In the genomic region with DNA sequence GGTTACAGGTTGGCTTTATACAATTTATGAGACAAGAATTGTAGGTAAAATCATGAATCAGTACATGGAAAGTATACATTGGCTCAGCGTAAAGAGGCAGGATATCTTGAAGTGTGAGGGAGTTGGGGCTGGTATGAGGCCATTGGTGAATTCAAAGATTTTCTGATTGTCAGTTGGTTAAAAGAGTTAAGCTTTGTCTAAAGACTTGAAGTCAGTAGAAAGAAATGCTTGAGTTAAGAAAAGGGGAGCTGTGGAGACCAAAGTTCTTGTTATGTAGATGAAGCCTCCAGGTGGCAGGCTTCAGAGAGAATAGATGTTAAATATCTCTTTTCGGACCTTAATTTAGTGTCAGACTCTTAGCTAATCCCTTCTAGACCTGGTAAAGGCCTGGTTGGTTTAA, we compare ENCODE assay signal across 31 cellular contexts.
"Had no signal": no experiment of that assay in that cellular context is flagged by ENCODE, and none has a peak within 500 bp of the region (broad histone marks: within the 10 kb centered on the region; RNA-seq: fewer than 3 reads in every experiment).

No MANE protein-coding gene starts in this region.

- H2AFZ ChIP-seq: hepatocyte had no signal

- H3K4me1 Mint-ChIP-seq: activated naive CD4-positive, alpha-beta T cell treated with anti-CD3 and anti-CD28 coated beads, Interleukin-2, amount 10 ng/mL, durations not matched to agents 7 days and 5 days; activated naive CD8-positive, alpha-beta T cell treated with anti-CD3 and anti-CD28 coated beads, Interleukin-2, amount 10 ng/mL, durations not matched to agents 7 days and 5 days; stimulated activated effector memory CD8-positive, alpha-beta T cell treated with anti-CD3 and anti-CD28 coated beads, Interleukin-12 subunit alpha, Interleukin-12 subunit beta, amount 100 ng/mL, for 72 hours had no signal

- H3K27me3 Mint-ChIP-seq: activated CD4-positive, alpha-beta memory T cell treated with anti-CD3 and anti-CD28 coated beads for 36 hours; activated naive CD4-positive, alpha-beta T cell treated with anti-CD3 and anti-CD28 coated beads, Interleukin-2, amount 10 ng/mL, durations not matched to agents 7 days and 5 days; activated naive CD8-positive, alpha-beta T cell treated with anti-CD3 and anti-CD28 coated beads, Interleukin-2, amount 10 ng/mL, durations not matched to agents 7 days and 5 days; activated T-cell treated with anti-CD3 and anti-CD28 coated beads, Interleukin-2, amount 50 U/mL, for 24 hours; brain; effector memory CD8-positive, alpha-beta T cell; stimulated activated naive CD8-positive, alpha-beta T cell treated with anti-CD3 and anti-CD28 coated beads, Interleukin-15, Interleukin-2, amounts not matched to agents 100 ng/mL and 50 ng/mL, for 24 hours; type B pancreatic cell had no signal

- H3K4me3 ChIP-seq: ascending aorta, cardiac muscle cell, coronary artery, dorsolateral prefrontal cortex, gastroesophageal sphincter, hepatocyte, ovary, prostate gland, sigmoid colon, uterus had no signal

- H3K36me3 ChIP-seq: ascending aorta, cardiac muscle cell, gastroesophageal sphincter, ovary, prostate gland, sigmoid colon, uterus had no signal

- H3K4me2 ChIP-seq: hepatocyte had no signal

- H3K4me1 ChIP-seq: ascending aorta, gastroesophageal sphincter, prostate gland, sigmoid colon, uterus had no signal

- H3K79me2 ChIP-seq: hepatocyte had no signal

- H3K9me3 ChIP-seq: ovary, prostate gland, uterus had no signal

- H3K27ac ChIP-seq: ascending aorta, cardiac muscle cell, coronary artery, dorsolateral prefrontal cortex, gastroesophageal sphincter, hepatocyte, ovary, prostate gland, sigmoid colon, uterus had no signal

- DNase-seq: activated CD4-positive, alpha-beta memory T cell treated with anti-CD3 and anti-CD28 coated beads for 36 hours; activated CD4-positive, alpha-beta T cell treated with anti-CD3 and anti-CD28 coated beads for 48 hours; activated CD8-positive, alpha-beta memory T cell treated with anti-CD3 and anti-CD28 coated beads, Interleukin-2, amount 50 U/mL, for 48 hours; activated gamma-delta T cell; activated naive CD4-positive, alpha-beta T cell treated with anti-CD3 and anti-CD28 coated beads, Interleukin-2, amount 10 ng/mL, durations not matched to agents 7 days and 5 days; activated naive CD8-positive, alpha-beta T cell treated with anti-CD3 and anti-CD28 coated beads, Interleukin-2, amount 10 ng/mL, durations not matched to agents 7 days and 5 days; activated T-cell treated with anti-CD3 and anti-CD28 coated beads, Interleukin-2, amount 50 U/mL, for 24 hours; cerebellar nuclear complex; dorsolateral prefrontal cortex; effector memory CD8-positive, alpha-beta T cell; left ventricle myocardium superior; ovary; retina; sigmoid colon; small intestine; stimulated activated CD4-positive, alpha-beta T cell treated with anti-CD3 and anti-CD28 coated beads, Interleukin-4, amount 100 ng/mL, for 24 hours; T-helper 1 cell; uterus had no signal

- H3K4me3 Mint-ChIP-seq: activated CD4-positive, alpha-beta memory T cell treated with anti-CD3 and anti-CD28 coated beads for 36 hours; activated naive CD4-positive, alpha-beta T cell treated with anti-CD3 and anti-CD28 coated beads, Interleukin-2, amount 10 ng/mL, durations not matched to agents 7 days and 5 days; activated naive CD8-positive, alpha-beta T cell treated with anti-CD3 and anti-CD28 coated beads, Interleukin-2, amount 10 ng/mL, durations not matched to agents 7 days and 5 days; activated T-cell treated with anti-CD3 and anti-CD28 coated beads, Interleukin-2, amount 50 U/mL, for 24 hours; brain; effector memory CD8-positive, alpha-beta T cell; nephron; stimulated activated effector memory CD8-positive, alpha-beta T cell treated with anti-CD3 and anti-CD28 coated beads, Interleukin-12 subunit alpha, Interleukin-12 subunit beta, amount 100 ng/mL, for 72 hours; stimulated activated naive CD8-positive, alpha-beta T cell treated with anti-CD3 and anti-CD28 coated beads, Interleukin-15, Interleukin-2, amounts not matched to agents 100 ng/mL and 50 ng/mL, for 24 hours; T-helper 2 cell treated with Interferon-gamma antibody and Interleukin-4, amounts not matched to agents 5 μg/mL and 100 μg/mL, for 36 hours; type B pancreatic cell had no signal

- H3K36me3 Mint-ChIP-seq: activated CD4-positive, alpha-beta memory T cell treated with anti-CD3 and anti-CD28 coated beads for 36 hours; activated naive CD8-positive, alpha-beta T cell treated with anti-CD3 and anti-CD28 coated beads, Interleukin-2, amount 10 ng/mL, durations not matched to agents 7 days and 5 days; stimulated activated effector memory CD8-positive, alpha-beta T cell treated with anti-CD3 and anti-CD28 coated beads, Interleukin-12 subunit alpha, Interleukin-12 subunit beta, amount 100 ng/mL, for 72 hours; type B pancreatic cell had no signal

- H3K27me3 ChIP-seq: ascending aorta, cardiac muscle cell, gastroesophageal sphincter, hepatocyte, ovary, sigmoid colon, uterus had no signal

- H3K27ac Mint-ChIP-seq: activated CD4-positive, alpha-beta memory T cell treated with anti-CD3 and anti-CD28 coated beads for 36 hours; activated naive CD4-positive, alpha-beta T cell treated with anti-CD3 and anti-CD28 coated beads, Interleukin-2, amount 10 ng/mL, durations not matched to agents 7 days and 5 days; activated naive CD8-positive, alpha-beta T cell treated with anti-CD3 and anti-CD28 coated beads, Interleukin-2, amount 10 ng/mL, durations not matched to agents 7 days and 5 days; activated T-cell treated with anti-CD3 and anti-CD28 coated beads, Interleukin-2, amount 50 U/mL, for 24 hours; effector memory CD8-positive, alpha-beta T cell; nephron; stimulated activated effector memory CD8-positive, alpha-beta T cell treated with anti-CD3 and anti-CD28 coated beads, Interleukin-12 subunit alpha, Interleukin-12 subunit beta, amount 100 ng/mL, for 72 hours; stimulated activated naive CD8-positive, alpha-beta T cell treated with anti-CD3 and anti-CD28 coated beads, Interleukin-15, Interleukin-2, amounts not matched to agents 100 ng/mL and 50 ng/mL, for 24 hours; T-helper 2 cell treated with Interferon-gamma antibody and Interleukin-4, amounts not matched to agents 5 μg/mL and 100 μg/mL, for 36 hours; type B pancreatic cell had no signal

- ATAC-seq: activated CD4-positive, CD25-positive, alpha-beta regulatory T cell treated with anti-CD3 and anti-CD28 coated beads, Interleukin-2, amount 50 U/mL, for 24 hours; effector memory CD8-positive, alpha-beta T cell; gastroesophageal sphincter; left ventricle myocardium superior; stimulated activated effector memory CD8-positive, alpha-beta T cell treated with anti-CD3 and anti-CD28 coated beads, Interleukin-12 subunit alpha, Interleukin-12 subunit beta, amount 100 ng/mL, for 72 hours had no signal
